Comparison of ENCODE assay signal across 22 cellular contexts in genomic region chr4:73751166-73751565, GRCh38. TPM values are rescaled to one million over a fixed set of nuclear protein-coding genes. Genes with fewer than 3 reads are reported as not detected.
DNase-seq lines count a peak whose midpoint lies in the region; ATAC-seq, FAIRE-seq and TF ChIP-seq lines count a peak whose summit lies in the region.
"Had no signal": no experiment of that assay in that cellular context is flagged by ENCODE, and none has a peak within 500 bp of the region (broad histone marks: within the 10 kb centered on the region; RNA-seq: fewer than 3 reads in every experiment).

No MANE protein-coding gene starts in this region.

- no peaks in the 10 kb centered on the region for H3K4me1 ChIP-seq in GM12878 (ENCODE audit: control insufficient read depth, insufficient read depth, low read length)
- H3K4me1 ChIP-seq: sigmoid colon had no signal

- TF ChIP-seq EP300 in GM12878 (IDR thresholded peaks at IDR 0.05; ENCODE audit: borderline replicate concordance in 1 of 2, control insufficient read depth in 1 of 2, low read depth in 2 of 2, low read length in 2 of 2), result peak; percentile 20 to 60; a peak in 3 of 4 replicates

- in situ Hi-C loops in GM12878 (cut with MboI), result no loop called here

- H3K27me3 ChIP-seq in GM12878 (replicated peaks in 1 of 2; ENCODE audit: control insufficient read depth in 2 of 2, insufficient read depth in 2 of 2, low read length in 1 of 2), result no peaks in the 10 kb centered on the region
- H3K27me3 ChIP-seq: brain microvascular endothelial cell, neutrophil, sigmoid colon had no signal

- no peaks in the 10 kb centered on the region for H3K9me3 ChIP-seq in GM12878 (replicated peaks; ENCODE audit: control insufficient read depth, insufficient read depth, low read length)
- H3K9me3 ChIP-seq: neutrophil, sigmoid colon had no signal

- SMC1A ChIA-PET in GM12878 (lab: Charles Lee; ENCODE audit: uncharacterized antibody, unreplicated experiment), result interaction anchor here (0.7 to 2.1 kb wide), 7 partner anchors 9 to 111 kb away, joined by 3 to 11 read pairs (median 3); no protein-coding TSS in a partner anchor

- H3K79me2 ChIP-seq in GM12878 (ENCODE audit: control insufficient read depth, insufficient read depth, low read length), result no peaks in the 10 kb centered on the region

- peak; percentile 61 for FAIRE-seq in GM12878 (lab: Jason Lieb, UNC)

- no peak overlapping the region for H3K4me3 ChIP-seq in GM12878
- H3K4me3 ChIP-seq: sigmoid colon had no signal

- H2AFZ ChIP-seq in GM12878 (ENCODE audit: control insufficient read depth, low read depth, low read length), result no peak overlapping the region

- DNase-seq in GM12878 (ENCODE audit: low read depth, low spot score) (peak; percentile 28), UCSD-AML1 (lab: John Stamatoyannopoulos, UW; ENCODE audit: unreplicated experiment) (no peak), OCI-M2 (lab: John Stamatoyannopoulos, UW; ENCODE audit: unreplicated experiment) (no peak), NCI-H446 (lab: John Stamatoyannopoulos, UW) (no peak)
- no peak for DNase-seq in activated CD4-positive, CD25-positive, alpha-beta regulatory T cell treated with anti-CD3 and anti-CD28 coated beads, Interleukin-2, amount 50 U/mL, for 72 hours
- DNase-seq: activated naive CD4-positive, alpha-beta T cell treated with anti-CD3 and anti-CD28 coated beads for 36 hours; AML-193; brain microvascular endothelial cell; DMS53; effector CD4-positive, alpha-beta T cell; foreskin fibroblast; immature natural killer cell; mesenchymal stem cell; NCI-H1105; NCI-H345; sigmoid colon; stimulated activated naive CD4-positive, alpha-beta T cell had no signal

- TF ChIP-seq RAD21 in GM12878 (IDR thresholded peaks at IDR 0.05; ENCODE audit: insufficient read depth, low read depth, low read length), result no peak

- H3K36me3 ChIP-seq in GM12878 (ENCODE audit: control insufficient read depth in 2 of 2, insufficient read depth in 2 of 2, low read length in 1 of 2), result no peaks in the 10 kb centered on the region
- H3K36me3 ChIP-seq: brain microvascular endothelial cell, neutrophil, sigmoid colon had no signal

- TF ChIP-seq POLR2A in GM12878 (IDR thresholded peaks at IDR 0.05; ENCODE audit: low read depth, low read length), result no peak

- H3K4me2 ChIP-seq in GM12878 (ENCODE audit: control insufficient read depth, insufficient read depth), result no peak overlapping the region

- BruUV-seq in GM12878 (replicated peaks; lab: Mats Ljungman, UMichigan), result no TSS peak

- 0% methylated on average over 2 of the region's 2 CpGs for WGBS in GM12878 (ENCODE audit: insufficient coverage, insufficient replicate concordance, low lambda C conversion rate, missing lambda C conversion rate)

- ATAC-seq in GM18861 (IDR thresholded peaks at IDR 0.05; ENCODE audit: unreplicated experiment), result peak; percentile 74
- peak; percentile 74 for ATAC-seq in GM21528 (IDR thresholded peaks at IDR 0.05; ENCODE audit: low FRiP score, unreplicated experiment)
- ATAC-seq in HG02981 (IDR thresholded peaks at IDR 0.05; ENCODE audit: unreplicated experiment), result peak; percentile 68
- ATAC-seq in GM12878, result peak; percentile 91
- ATAC-seq: SK-N-SH treated with all-trans-retinoic acid at 6 μM for 48 hours had no signal

- TF ChIP-seq CTCF in GM12878 (IDR thresholded peaks at IDR 0.05 in 2 of 3, conservative IDR thresholded peaks at IDR 0.05 in 1 of 3; ENCODE audit: control insufficient read depth in 2 of 3, extremely low read depth in 1 of 3, insufficient read depth in 1 of 3, low read depth in 3 of 3, low read length in 3 of 3), result no peak

- intact Hi-C loops in GM12878 (cut with micrococcal nuclease; ENCODE audit: unreplicated experiment), result no loop called here

- H3K9ac ChIP-seq in GM12878 (ENCODE audit: control insufficient read depth, insufficient read depth, low read length), result no peak overlapping the region

- CTCF ChIA-PET in GM12878 (lab: Yijun Ruan, JAX), result interaction anchor here (1.8 kb wide), 1 partner anchor 22 kb away, joined by 5 read pairs; no protein-coding TSS in a partner anchor

- no peaks in the 10 kb centered on the region for H4K20me1 ChIP-seq in GM12878 (ENCODE audit: control insufficient read depth, insufficient read depth)

- RAD21 ChIA-PET in GM12878 (lab: Charles Lee; ENCODE audit: unreplicated experiment), result interaction anchor here (1.0 kb wide), 2 partner anchors 9 to 17 kb away, joined by 4 to 5 read pairs; no protein-coding TSS in a partner anchor

- POLR2A ChIA-PET in GM12878 (lab: Charles Lee), result no interaction called here

- no peak overlapping the region for H3K27ac ChIP-seq in GM12878 (ENCODE audit: control insufficient read depth, insufficient read depth)
- H3K27ac ChIP-seq: brain microvascular endothelial cell, neutrophil, sigmoid colon had no signal

TF ChIP-seq in GM12878, 131 proteins besides CTCF, POLR2A, EP300 and RAD21 (continues in another document):
- TF ChIP-seq LARP7 (IDR thresholded peaks at IDR 0.05) (no peak), NBN (IDR thresholded peaks at IDR 0.05) (peak; percentile 34; the same call in 1 of the 2 replicates), MTA2 (IDR thresholded peaks at IDR 0.05; ENCODE audit: low read depth) (peak; percentile 64; the same call in 1 of the 2 replicates), ZNF384 (IDR thresholded peaks at IDR 0.05; ENCODE audit: borderline replicate concordance, low read depth, low read length) (no peak), MEF2A (IDR thresholded peaks at IDR 0.05; ENCODE audit: insufficient read depth, low read depth, low read length) (no peak), E2F4 (IDR thresholded peaks at IDR 0.05; ENCODE audit: low read depth, low read length) (no peak), ZNF274 (IDR thresholded peaks at IDR 0.05; ENCODE audit: insufficient read depth, insufficient read length) (no peak), YY1 (IDR thresholded peaks at IDR 0.05; ENCODE audit: low read depth, low read length) (no peak), PKNOX1 (IDR thresholded peaks at IDR 0.05) (no peak), BMI1 (IDR thresholded peaks at IDR 0.05; ENCODE audit: borderline replicate concordance) (peak; percentile 17; the same call in 1 of the 2 replicates), RELB (IDR thresholded peaks at IDR 0.05; ENCODE audit: low read depth) (peak; percentile 38; the same call in 1 of the 2 replicates), YBX1 (IDR thresholded peaks at IDR 0.05) (no peak), JUND (IDR thresholded peaks at IDR 0.05; ENCODE audit: low read depth, low read length) (peak; percentile 29; the same call in 1 of the 2 replicates), IRF4 (IDR thresholded peaks at IDR 0.05; ENCODE audit: low read depth, low read length) (0 out of 2 replicates have a peak, but pooled peaks have one; percentile 25), JUNB (IDR thresholded peaks at IDR 0.05) (peak; percentile 14; the same call in 1 of the 2 replicates), RBBP5 (conservative IDR thresholded peaks at IDR 0.05) (no peak)

RNA-seq across cellular contexts. Expression of gene CXCL8, which starts 10.8 kb away (rescaled TPM):
- total RNA-seq in GM12878 (2013; cell fraction: nucleolus; rRNA removed), result 0.95 TPM in 1 of 2 replicates, not detected in the other
- total RNA-seq in GM12878 (2014; rRNA removed), result 0.11 and 0.17 TPM in 2 replicates
- 0.36 and 0.37 TPM in 2 replicates for total RNA-seq in GM12878 (2014; rRNA removed; fragmentation: Illumina TruSeq; extraction: Trizol)
- total RNA-seq in GM12878 (2021), result 0.23 and 0.43 TPM in 2 replicates
- 0.39 TPM for polyA plus RNA-seq in GM12878 (2011; ENCODE audit: low read depth)
- polyA plus RNA-seq in GM12878 (2011; rRNA removed), result 0.17 and 0.19 TPM in 2 replicates
- not detected in 2 replicates for polyA plus RNA-seq in GM12878 (2011; cell fraction: cytosol; rRNA removed)
- 0.07 TPM in 1 of 2 replicates, not detected in the other for polyA plus RNA-seq in GM12878 (2011; cell fraction: nucleus; rRNA removed)
- 0.57 and 1.1 TPM in 2 replicates for polyA plus RNA-seq in GM12878 (2012)
- polyA plus RNA-seq in GM12878 (2014; fragmentation: Illumina TruSeq; extraction: Trizol), result 0.14 and 0.16 TPM in 2 replicates
- polyA plus RNA-seq in GM12878 (2014; fragmentation: Nextera tagmentation; extraction: Ambion mirVana), result under 1 TPM; 0.26 to 0.33 TPM
- 0.11 and 0.15 TPM in 2 replicates for polyA plus RNA-seq in GM12878 (2014; rRNA removed)
- polyA plus RNA-seq in GM12878 (2016; fragmentation: Nextera tagmentation; extraction: Ambion mirVana), result under 1 TPM in 1 of 2 experiments, not detected in 1; 0.09 TPM
- polyA minus RNA-seq in GM12878 (2011; rRNA and poly(A)+ RNA removed), result not detected in 2 replicates
- polyA minus RNA-seq in GM12878 (2011; cell fraction: cytosol; rRNA and poly(A)+ RNA removed), result not detected in 2 replicates
- not detected in 2 replicates for polyA minus RNA-seq in GM12878 (2011; cell fraction: nucleus; rRNA and poly(A)+ RNA removed)
- total RNA-seq: activated naive CD4-positive, alpha-beta T cell treated with anti-CD3 and anti-CD28 coated beads for 36 hours had no signal
